Comparison of ENCODE assay signal across 8 cellular contexts in genomic region chr21:45885930-45886601, GRCh38.
A peak's percentile ranks its signal among the peaks of the same experiment; 100 is the strongest.
DNase-seq lines count a peak whose midpoint lies in the region; ATAC-seq and TF ChIP-seq lines count a peak whose summit lies in the region.
"Not testable (repeated sequence)": the region's sequence is repeated elsewhere in the genome, so short reads cannot be mapped to it uniquely, and the experiment has no call there.

No MANE protein-coding gene starts in this region.

- H3K4me3 ChIP-seq in BLaER1 treated with 17β-estradiol and CSF1 and Interleukin-3, amounts not matched to agents 10 nM and 100 nM; Jurkat, Clone E6-1 (ENCODE audit: low read length); mucosa of descending colon: not testable (repeated sequence)

- H4K20me1 ChIP-seq in BLaER1 treated with 17β-estradiol and CSF1 and Interleukin-3, amounts not matched to agents 10 nM and 100 nM, result peaks cover 0 to 77% (median 20%) of the 10 kb centered on the region in 11 experiments; a peak in 11 of 22 replicates

- POLR2A ChIA-PET in RWPE1 (lab: Yijun Ruan, JAX; ENCODE audit: low non-redundant PET), result not testable (repeated sequence)

- CTCF ChIA-PET in RWPE1 (lab: Yijun Ruan, JAX), result interaction anchor here (0.7 kb wide), 1 partner anchor 20 kb away, joined by 5 read pairs; no protein-coding TSS in a partner anchor

- peak overlapping the region; percentile 33 to 78 (median 68) for H3K4me2 ChIP-seq in BLaER1 treated with 17β-estradiol and CSF1 and Interleukin-3, amounts not matched to agents 10 nM and 100 nM

- ATAC-seq in mucosa of descending colon, result not testable (repeated sequence)

- not testable (repeated sequence) for TF ChIP-seq CTCF in RWPE1 (conservative IDR thresholded peaks at IDR 0.05; ENCODE audit: low read depth); mucosa of descending colon (IDR thresholded peaks at IDR 0.05)

- H3K4me1 Mint-ChIP-seq in activated CD4-positive, alpha-beta T cell treated with anti-CD3 and anti-CD28 coated beads, Interleukin-2, amount 10 ng/mL, durations not matched to agents 24 days and 14 days, result peaks cover 26% of the 10 kb centered on the region

- peak overlapping the region; percentile 45 for H3K4me3 Mint-ChIP-seq in activated CD4-positive, alpha-beta T cell treated with anti-CD3 and anti-CD28 coated beads, Interleukin-2, amount 10 ng/mL, durations not matched to agents 24 days and 14 days

- peak overlapping the region in 2 of 11 experiments; percentile 6 to 28; a peak in 1 of 22 replicates for H3K9ac ChIP-seq in BLaER1 treated with 17β-estradiol and CSF1 and Interleukin-3, amounts not matched to agents 10 nM and 100 nM

- not testable (repeated sequence) for H3K27me3 ChIP-seq in BLaER1 treated with 17β-estradiol and CSF1 and Interleukin-3, amounts not matched to agents 10 nM and 100 nM

- H3K27me3 Mint-ChIP-seq in activated CD4-positive, alpha-beta T cell treated with anti-CD3 and anti-CD28 coated beads, Interleukin-2, amount 10 ng/mL, durations not matched to agents 24 days and 14 days, result peaks cover 17% of the 10 kb centered on the region

- peak overlapping the region in 6 of 11 experiments; percentile 9 to 46 (median 26); a peak in 5 of 22 replicates for H3K27ac ChIP-seq in BLaER1 treated with 17β-estradiol and CSF1 and Interleukin-3, amounts not matched to agents 10 nM and 100 nM
- H3K27ac ChIP-seq in RWPE1 (peak overlapping the region; percentile 81; the same call in 1 of the 2 replicates), cingulate gyrus (ENCODE audit: low read depth, low read length) (peak overlapping the region; percentile 60)

- peak overlapping the region; percentile 80 for H3K27ac Mint-ChIP-seq in activated CD4-positive, alpha-beta T cell treated with anti-CD3 and anti-CD28 coated beads, Interleukin-2, amount 10 ng/mL, durations not matched to agents 24 days and 14 days

- H3K9me3 ChIP-seq in BLaER1 treated with 17β-estradiol and CSF1 and Interleukin-3, amounts not matched to agents 10 nM and 100 nM (replicated peaks in 1 of 11); mucosa of descending colon: not testable (repeated sequence)

- H3K36me3 Mint-ChIP-seq in activated CD4-positive, alpha-beta T cell treated with anti-CD3 and anti-CD28 coated beads, Interleukin-2, amount 10 ng/mL, durations not matched to agents 24 days and 14 days (ENCODE audit: low read depth), result not testable (repeated sequence)

- H3K4me1 ChIP-seq in BLaER1 treated with 17β-estradiol and CSF1 and Interleukin-3, amounts not matched to agents 10 nM and 100 nM, result peaks cover 30 to 52% (median 47%) of the 10 kb centered on the region in 10 experiments
- not testable (repeated sequence) for H3K4me1 ChIP-seq in mucosa of descending colon (ENCODE audit: low read depth)

- H3K36me3 ChIP-seq in BLaER1 treated with 17β-estradiol and CSF1 and Interleukin-3, amounts not matched to agents 10 nM and 100 nM; mucosa of descending colon (ENCODE audit: low read depth): not testable (repeated sequence)

- intact Hi-C loops in activated CD4-positive, alpha-beta T cell treated with anti-CD3 and anti-CD28 coated beads, Interleukin-2, amount 10 ng/mL, durations not matched to agents 24 days and 14 days (cut with micrococcal nuclease), result loop anchor here (1.0 kb wide), 1 partner anchor 67 kb away; no protein-coding TSS in a partner anchor
- intact Hi-C loops in mucosa of descending colon (cut with DNase I, micrococcal nuclease), result not testable (repeated sequence)

- H3K9me3 Mint-ChIP-seq in activated CD4-positive, alpha-beta T cell treated with anti-CD3 and anti-CD28 coated beads, Interleukin-2, amount 10 ng/mL, durations not matched to agents 24 days and 14 days, result not testable (repeated sequence)

- peak; percentile 90 for DNase-seq in Jurkat, Clone E6-1 (ENCODE audit: low read depth, low spot score)
- DNase-seq in RWPE1 (ENCODE audit: low spot score), result not testable (repeated sequence)
- peak; percentile 82 for DNase-seq in activated CD4-positive, alpha-beta T cell treated with anti-CD3 and anti-CD28 coated beads, Interleukin-2, amount 10 ng/mL, durations not matched to agents 24 days and 14 days
- DNase-seq in activated effector memory CD4-positive, alpha-beta T cell treated with Interleukin-2 at 50 U/mL for 16 hours, result peak; percentile 62
- DNase-seq in mucosa of descending colon, result peak in 2 of 3 donors; percentile 16 to 70
- peak; percentile 50 for DNase-seq in stimulated activated CD8-positive, alpha-beta memory T cell treated with anti-CD3 and anti-CD28 coated beads, Interleukin-4, amount 100 ng/mL, for 48 hours

Comparison
In these comparisons a context has a peak if more than half of its experiments do, and no peak if none do; other contexts are left out.
1. H3K27ac ChIP-seq: peak in every context shown above with its lines; median percentile 81 in RWPE1; 60 in cingulate gyrus; 26 in BLaER1 treated with 17β-estradiol and CSF1 and Interleukin-3, amounts not matched to agents 10 nM and 100 nM.